17 cellular contexts compared by ENCODE assay signal in the genomic region with DNA sequence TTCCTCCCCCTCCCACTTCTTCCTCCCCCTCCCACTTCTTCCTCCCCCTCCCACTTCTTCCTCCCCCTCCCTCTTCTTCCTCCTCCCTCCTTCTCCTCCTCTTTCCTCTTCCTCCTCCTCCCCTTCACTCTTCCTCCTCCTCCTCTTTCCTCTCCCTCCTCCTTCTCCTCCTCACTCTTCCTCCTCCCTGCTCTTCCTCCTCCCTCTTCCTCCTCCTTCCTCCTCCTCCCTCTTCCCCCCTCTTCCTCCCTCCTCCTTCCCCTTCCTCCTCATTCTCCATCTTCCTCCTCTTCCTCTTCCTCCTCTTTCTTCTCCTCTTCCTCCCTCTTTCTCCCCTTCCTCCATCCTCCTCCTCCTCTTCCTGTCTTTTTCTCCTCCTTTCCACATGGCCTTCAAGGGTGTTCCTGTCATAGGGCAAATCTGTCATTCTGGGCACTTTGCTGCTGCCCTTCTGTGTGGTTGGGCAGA.
DNase-seq lines count a peak whose midpoint lies in the region; ATAC-seq and TF ChIP-seq lines count a peak whose summit lies in the region.
"Had no signal": no experiment of that assay in that cellular context is flagged by ENCODE, and none has a peak within 500 bp of the region (broad histone marks: within the 10 kb centered on the region; RNA-seq: fewer than 3 reads in every experiment).

No MANE protein-coding gene starts in this region.

- no peak for DNase-seq in activated CD4-positive, alpha-beta T cell treated with anti-CD3 and anti-CD28 coated beads, Interleukin-2, amount 10 ng/mL, durations not matched to agents 7 days and 5 days
- no peak for DNase-seq in activated CD4-positive, alpha-beta T cell treated with anti-CD3 and anti-CD28 coated beads for 1 hour
- DNase-seq in progenitor cell of endocrine pancreas (ENCODE audit: low spot score, unreplicated experiment): no peak
- no peak for DNase-seq in DMS53 treated with DMSO at 0.1 percent for 48 hours (lab: John Stamatoyannopoulos, UW; ENCODE audit: unreplicated experiment)
- no peak for DNase-seq in DMS79 (lab: John Stamatoyannopoulos, UW)
- DNase-seq: 8988T; Calu3; CD8-positive, alpha-beta T cell; DMS 273 treated with DMSO at 0.1 percent for 48 hours; DMS53; GDM1; HCEC 1CT; HFFc6; IMR-90 had no signal

- ATAC-seq in activated T-helper 17 cell treated with anti-CD3 and anti-CD28 coated beads, Interleukin-2, amount 50 U/mL, for 72 hours (replicated peaks): no peak
- ATAC-seq in GM19452 (IDR thresholded peaks at IDR 0.05; ENCODE audit: unreplicated experiment): no peak
- ATAC-seq: CD8-positive, alpha-beta T cell; GM23338 had no signal

- no peaks in the 10 kb centered on the region for H3K9me3 Mint-ChIP-seq in activated CD4-positive, alpha-beta T cell treated with anti-CD3 and anti-CD28 coated beads, Interleukin-2, amount 10 ng/mL, durations not matched to agents 7 days and 5 days
- no peaks in the 10 kb centered on the region for H3K9me3 Mint-ChIP-seq in activated T-helper 17 cell treated with anti-CD3 and anti-CD28 coated beads, Interleukin-2, amount 50 U/mL, for 72 hours
- H3K9me3 Mint-ChIP-seq in progenitor cell of endocrine pancreas (ENCODE audit: low read depth): no peaks in the 10 kb centered on the region
- H3K9me3 Mint-ChIP-seq: CD8-positive, alpha-beta T cell; GM23338; HFFc6 had no signal

- H3K27me3 Mint-ChIP-seq in activated CD4-positive, alpha-beta T cell treated with anti-CD3 and anti-CD28 coated beads, Interleukin-2, amount 10 ng/mL, durations not matched to agents 7 days and 5 days: no peaks in the 10 kb centered on the region
- peaks cover 21% of the 10 kb centered on the region for H3K27me3 Mint-ChIP-seq in activated T-helper 17 cell treated with anti-CD3 and anti-CD28 coated beads, Interleukin-2, amount 50 U/mL, for 72 hours
- H3K27me3 Mint-ChIP-seq in progenitor cell of endocrine pancreas: no peaks in the 10 kb centered on the region

- H3K36me3 Mint-ChIP-seq in activated CD4-positive, alpha-beta T cell treated with anti-CD3 and anti-CD28 coated beads, Interleukin-2, amount 10 ng/mL, durations not matched to agents 7 days and 5 days (ENCODE audit: low read depth): no peaks in the 10 kb centered on the region
- H3K36me3 Mint-ChIP-seq in activated T-helper 17 cell treated with anti-CD3 and anti-CD28 coated beads, Interleukin-2, amount 50 U/mL, for 72 hours (ENCODE audit: low read depth): no peaks in the 10 kb centered on the region
- no peaks in the 10 kb centered on the region for H3K36me3 Mint-ChIP-seq in progenitor cell of endocrine pancreas (ENCODE audit: insufficient read depth)
- H3K36me3 Mint-ChIP-seq: CD8-positive, alpha-beta T cell had no signal

- H3K4me1 Mint-ChIP-seq in activated CD4-positive, alpha-beta T cell treated with anti-CD3 and anti-CD28 coated beads, Interleukin-2, amount 10 ng/mL, durations not matched to agents 7 days and 5 days: no peaks in the 10 kb centered on the region
- no peaks in the 10 kb centered on the region for H3K4me1 Mint-ChIP-seq in activated T-helper 17 cell treated with anti-CD3 and anti-CD28 coated beads, Interleukin-2, amount 50 U/mL, for 72 hours
- no peaks in the 10 kb centered on the region for H3K4me1 Mint-ChIP-seq in progenitor cell of endocrine pancreas (ENCODE audit: low read depth)
- H3K4me1 Mint-ChIP-seq: GM23338 had no signal

- POLR2A ChIA-PET in activated CD4-positive, alpha-beta T cell treated with anti-CD3 and anti-CD28 coated beads, Interleukin-2, amount 10 ng/mL, durations not matched to agents 7 days and 5 days (lab: Charles Lee): no interaction called here

- H3K4me3 Mint-ChIP-seq in activated CD4-positive, alpha-beta T cell treated with anti-CD3 and anti-CD28 coated beads, Interleukin-2, amount 10 ng/mL, durations not matched to agents 7 days and 5 days: no peak overlapping the region
- no peak overlapping the region for H3K4me3 Mint-ChIP-seq in activated T-helper 17 cell treated with anti-CD3 and anti-CD28 coated beads, Interleukin-2, amount 50 U/mL, for 72 hours
- no peak overlapping the region for H3K4me3 Mint-ChIP-seq in progenitor cell of endocrine pancreas (ENCODE audit: low read depth)
- H3K4me3 Mint-ChIP-seq: CD8-positive, alpha-beta T cell; GM23338; HFFc6 had no signal

- TF ChIP-seq CTCF in progenitor cell of endocrine pancreas (IDR thresholded peaks at IDR 0.05; ENCODE audit: unreplicated experiment): no peak

- H3K27ac Mint-ChIP-seq in activated CD4-positive, alpha-beta T cell treated with anti-CD3 and anti-CD28 coated beads, Interleukin-2, amount 10 ng/mL, durations not matched to agents 7 days and 5 days: peak overlapping the region; percentile 57
- peak overlapping the region; percentile 69 for H3K27ac Mint-ChIP-seq in activated T-helper 17 cell treated with anti-CD3 and anti-CD28 coated beads, Interleukin-2, amount 50 U/mL, for 72 hours
- H3K27ac Mint-ChIP-seq in progenitor cell of endocrine pancreas: peak overlapping the region; percentile 59
- H3K27ac Mint-ChIP-seq: CD8-positive, alpha-beta T cell; GM23338; HFFc6 had no signal

- CTCF ChIA-PET in activated CD4-positive, alpha-beta T cell treated with anti-CD3 and anti-CD28 coated beads, Interleukin-2, amount 10 ng/mL, durations not matched to agents 7 days and 5 days (lab: Charles Lee): interaction anchor here (1.0 kb wide), 1 partner anchor 18 kb away, joined by 3 read pairs; no protein-coding TSS in a partner anchor
